ENCODE assay signal across 8 cellular contexts in genomic region chr15:76313175-76313567, GRCh38. TPM values are rescaled to one million over a fixed set of nuclear protein-coding genes. Genes with fewer than 3 reads are reported as not detected.
DNase-seq lines count a peak whose midpoint lies in the region; ATAC-seq and TF ChIP-seq lines count a peak whose summit lies in the region.
"Not testable (repeated sequence)": the region's sequence is repeated elsewhere in the genome, so short reads cannot be mapped to it uniquely, and the experiment has no call there.
"Had no signal": no experiment of that assay in that cellular context is flagged by ENCODE, and none has a peak within 500 bp of the region (broad histone marks: within the 10 kb centered on the region; RNA-seq: fewer than 3 reads in every experiment).

No MANE protein-coding gene starts in this region.

- H3K9me3 ChIP-seq in Caco-2; PC-9 (ENCODE audit: insufficient read depth, low read depth); hepatocyte (ENCODE audit: low read depth): not testable (repeated sequence)

- H3K27ac Mint-ChIP-seq in Caco-2 (ENCODE audit: unreplicated experiment), result peak overlapping the region; percentile 40
- H3K27ac Mint-ChIP-seq in activated CD4-positive, alpha-beta memory T cell treated with anti-CD3 and anti-CD28 coated beads, Interleukin-2, amount 10 ng/mL, durations not matched to agents 7 days and 5 days; stimulated activated effector memory CD8-positive, alpha-beta T cell treated with anti-CD3 and anti-CD28 coated beads, Interleukin-12 subunit alpha, Interleukin-12 subunit beta, amount 100 ng/mL, for 72 hours: not testable (repeated sequence)
- peak overlapping the region; percentile 3 for H3K27ac Mint-ChIP-seq in MCF 10A (ENCODE audit: low read depth, unreplicated experiment)
- peak overlapping the region in 1 of 10 donors; percentile 88 for H3K27ac Mint-ChIP-seq in naive thymus-derived CD8-positive, alpha-beta T cell

- H3K4me3 Mint-ChIP-seq in Caco-2 (ENCODE audit: unreplicated experiment), result peak overlapping the region; percentile 63
- peak overlapping the region; percentile 33 for H3K4me3 Mint-ChIP-seq in activated CD4-positive, alpha-beta memory T cell treated with anti-CD3 and anti-CD28 coated beads, Interleukin-2, amount 10 ng/mL, durations not matched to agents 7 days and 5 days
- not testable (repeated sequence) for H3K4me3 Mint-ChIP-seq in MCF 10A (ENCODE audit: unreplicated experiment)
- peak overlapping the region in 6 of 10 donors; percentile 73 to 93 (median 90) for H3K4me3 Mint-ChIP-seq in naive thymus-derived CD8-positive, alpha-beta T cell
- peak overlapping the region; percentile 77 for H3K4me3 Mint-ChIP-seq in stimulated activated effector memory CD8-positive, alpha-beta T cell treated with anti-CD3 and anti-CD28 coated beads, Interleukin-12 subunit alpha, Interleukin-12 subunit beta, amount 100 ng/mL, for 72 hours

- 88% methylated on average over 4 of the region's 4 CpGs for WGBS in hepatocyte (ENCODE audit: low lambda C conversion rate, missing lambda C conversion rate)

- H3K4me1 ChIP-seq in Caco-2 (peaks cover 40% of the 10 kb centered on the region), PC-9 (replicated peaks; ENCODE audit: insufficient read depth) (peaks cover 55% of the 10 kb centered on the region)
- not testable (repeated sequence) for H3K4me1 ChIP-seq in hepatocyte (ENCODE audit: insufficient read depth)

- POLR2A ChIA-PET in Caco-2 (lab: Charles Lee), result interaction anchor here (1.3 kb wide), 1 partner anchor 32 kb away, joined by 4 read pairs; no protein-coding TSS in a partner anchor
- POLR2A ChIA-PET in PC-9 (lab: Charles Lee; ENCODE audit: unreplicated experiment), result interaction anchor here (0.5 to 0.7 kb wide), 3 partner anchors 32 to 720 kb away, joined by 3 to 4 read pairs (median 3); no protein-coding TSS in a partner anchor
- POLR2A ChIA-PET in activated CD4-positive, alpha-beta memory T cell treated with anti-CD3 and anti-CD28 coated beads, Interleukin-2, amount 10 ng/mL, durations not matched to agents 7 days and 5 days (lab: Charles Lee), result interaction anchor here (1.1 kb wide), 1 partner anchor 10 kb away, joined by 6 read pairs; no protein-coding TSS in a partner anchor
- POLR2A ChIA-PET in MCF 10A (lab: Yijun Ruan, JAX), result interaction anchor here (0.6 to 1.8 kb wide), 4 partner anchors 10 to 618 kb away, joined by 3 to 6 read pairs (median 4); partner anchors contain the start of gene RCN2
- POLR2A ChIA-PET in naive thymus-derived CD8-positive, alpha-beta T cell (lab: Charles Lee), result interaction anchor here (0.6 kb wide), 1 partner anchor 1139 kb away, joined by 3 read pairs; no protein-coding TSS in a partner anchor

- not testable (repeated sequence) for H3K4me3 ChIP-seq in Caco-2 (ENCODE audit: low read depth, low read length); hepatocyte
- peak overlapping the region; percentile 17; the same call in 1 of the 2 replicates for H3K4me3 ChIP-seq in PC-9

- not testable (repeated sequence) for H3K27me3 ChIP-seq in Caco-2 (replicated peaks; ENCODE audit: control insufficient read depth, insufficient read depth, low read length); PC-9 (ENCODE audit: insufficient read depth, low read depth); hepatocyte

- H3K4me2 ChIP-seq in PC-9, result peak overlapping the region; percentile 99
- H3K4me2 ChIP-seq in hepatocyte, result not testable (repeated sequence)

- H3K9me2 ChIP-seq in PC-9 (ENCODE audit: insufficient read depth); hepatocyte (replicated peaks; ENCODE audit: insufficient read depth): not testable (repeated sequence)

- TF ChIP-seq CTCF in Caco-2 (IDR thresholded peaks at IDR 0.05; ENCODE audit: insufficient read depth in 1 of 2, low read depth in 1 of 2, low read length in 1 of 2, severe bottlenecking in 1 of 2, unreplicated experiment in 1 of 2); PC-9 (conservative IDR thresholded peaks at IDR 0.05); MCF 10A (IDR thresholded peaks at IDR 0.05; ENCODE audit: unreplicated experiment); hepatocyte (IDR thresholded peaks at IDR 0.05; ENCODE audit: poor library complexity): not testable (repeated sequence)

- H3K4me1 Mint-ChIP-seq in Caco-2 (ENCODE audit: low read depth, unreplicated experiment) (peaks cover 23% of the 10 kb centered on the region), MCF 10A (ENCODE audit: insufficient read depth, unreplicated experiment) (peaks cover 21% of the 10 kb centered on the region)
- H3K4me1 Mint-ChIP-seq in activated CD4-positive, alpha-beta memory T cell treated with anti-CD3 and anti-CD28 coated beads, Interleukin-2, amount 10 ng/mL, durations not matched to agents 7 days and 5 days, result peaks cover 26% of the 10 kb centered on the region
- H3K4me1 Mint-ChIP-seq in naive thymus-derived CD8-positive, alpha-beta T cell, result peaks cover 13 to 37% (median 33%) of the 10 kb centered on the region in 4 donors
- peaks cover 15% of the 10 kb centered on the region for H3K4me1 Mint-ChIP-seq in stimulated activated effector memory CD8-positive, alpha-beta T cell treated with anti-CD3 and anti-CD28 coated beads, Interleukin-12 subunit alpha, Interleukin-12 subunit beta, amount 100 ng/mL, for 72 hours

- not testable (repeated sequence) for H3K9me3 Mint-ChIP-seq in Caco-2 (ENCODE audit: unreplicated experiment); activated CD4-positive, alpha-beta memory T cell treated with anti-CD3 and anti-CD28 coated beads, Interleukin-2, amount 10 ng/mL, durations not matched to agents 7 days and 5 days; MCF 10A (ENCODE audit: unreplicated experiment); naive thymus-derived CD8-positive, alpha-beta T cell; stimulated activated effector memory CD8-positive, alpha-beta T cell treated with anti-CD3 and anti-CD28 coated beads, Interleukin-12 subunit alpha, Interleukin-12 subunit beta, amount 100 ng/mL, for 72 hours

- CTCF ChIA-PET in Caco-2 (lab: Charles Lee) (interaction anchor here (0.8 to 1.4 kb wide), 2 partner anchors 17 to 23 kb away, joined by 4 to 7 read pairs; partner anchors contain the start of gene ISL2), PC-9 (lab: Charles Lee) (interaction anchor here (0.5 to 0.7 kb wide), 3 partner anchors 16 to 1003 kb away, joined by 3 read pairs; no protein-coding TSS in a partner anchor), MCF 10A (lab: Yijun Ruan, JAX) (interaction anchor here (0.7 to 1.1 kb wide), 3 partner anchors 16 to 61 kb away, joined by 3 to 4 read pairs (median 3); no protein-coding TSS in a partner anchor)
- CTCF ChIA-PET in activated CD4-positive, alpha-beta memory T cell treated with anti-CD3 and anti-CD28 coated beads, Interleukin-2, amount 10 ng/mL, durations not matched to agents 7 days and 5 days (lab: Charles Lee), result interaction anchor here (0.6 kb wide), 1 partner anchor 51 kb away, joined by 4 read pairs; no protein-coding TSS in a partner anchor

- H3K27ac ChIP-seq in PC-9 (peak overlapping the region; percentile 98), hepatocyte (peak overlapping the region; percentile 42)

- not testable (repeated sequence) for H3K36me3 ChIP-seq in Caco-2 (ENCODE audit: control insufficient read depth, insufficient read depth, low read length); PC-9 (ENCODE audit: low read depth); hepatocyte (replicated peaks; ENCODE audit: insufficient read depth, low read depth)

- not testable (repeated sequence) for BruUV-seq in Caco-2 (replicated peaks; lab: Mats Ljungman, UMichigan); PC-9 (replicated peaks; lab: Mats Ljungman, UMichigan); MCF 10A (replicated peaks; lab: Mats Ljungman, UMichigan)

- DNase-seq in Caco-2; PC-9; activated CD4-positive, alpha-beta memory T cell treated with anti-CD3 and anti-CD28 coated beads, Interleukin-2, amount 10 ng/mL, durations not matched to agents 7 days and 5 days; MCF 10A (ENCODE audit: unreplicated experiment); hepatocyte (ENCODE audit: low spot score); naive thymus-derived CD8-positive, alpha-beta T cell; stimulated activated effector memory CD8-positive, alpha-beta T cell treated with anti-CD3 and anti-CD28 coated beads, Interleukin-12 subunit alpha, Interleukin-12 subunit beta, amount 100 ng/mL, for 72 hours (ENCODE audit: low spot score in 2 of 2): not testable (repeated sequence)

- ATAC-seq in naive thymus-derived CD8-positive, alpha-beta T cell; stimulated activated effector memory CD8-positive, alpha-beta T cell treated with anti-CD3 and anti-CD28 coated beads, Interleukin-12 subunit alpha, Interleukin-12 subunit beta, amount 100 ng/mL, for 72 hours: not testable (repeated sequence)

- H3K79me2 ChIP-seq in PC-9 (ENCODE audit: low read depth), result peaks cover 30% of the 10 kb centered on the region
- H3K79me2 ChIP-seq in hepatocyte, result peaks cover 30% of the 10 kb centered on the region

- H3K27me3 Mint-ChIP-seq in Caco-2 (ENCODE audit: insufficient read depth, unreplicated experiment); activated CD4-positive, alpha-beta memory T cell treated with anti-CD3 and anti-CD28 coated beads, Interleukin-2, amount 10 ng/mL, durations not matched to agents 7 days and 5 days; MCF 10A (ENCODE audit: insufficient read depth, unreplicated experiment); naive thymus-derived CD8-positive, alpha-beta T cell: not testable (repeated sequence)

- H2AFZ ChIP-seq in PC-9, hepatocyte: not testable (repeated sequence)

- H3K36me3 Mint-ChIP-seq in Caco-2 (ENCODE audit: insufficient read depth, unreplicated experiment), result peaks cover 22% of the 10 kb centered on the region
- not testable (repeated sequence) for H3K36me3 Mint-ChIP-seq in activated CD4-positive, alpha-beta memory T cell treated with anti-CD3 and anti-CD28 coated beads, Interleukin-2, amount 10 ng/mL, durations not matched to agents 7 days and 5 days (ENCODE audit: low read depth); MCF 10A (ENCODE audit: insufficient read depth, unreplicated experiment); naive thymus-derived CD8-positive, alpha-beta T cell
- H3K36me3 Mint-ChIP-seq in stimulated activated effector memory CD8-positive, alpha-beta T cell treated with anti-CD3 and anti-CD28 coated beads, Interleukin-12 subunit alpha, Interleukin-12 subunit beta, amount 100 ng/mL, for 72 hours, result peaks cover 11% of the 10 kb centered on the region

- intact Hi-C loops in Caco-2 (cut with micrococcal nuclease; ENCODE audit: unreplicated experiment); MCF 10A (cut with micrococcal nuclease): not testable (repeated sequence)
- intact Hi-C loops in PC-9 (cut with micrococcal nuclease; ENCODE audit: unreplicated experiment), result loop anchor here (2.0 to 5.0 kb wide), 2 partner anchors 14 to 34 kb away; no protein-coding TSS in a partner anchor

- H3F3A ChIP-seq in PC-9 (ENCODE audit: insufficient read depth, low read depth), result peaks cover 35% of the 10 kb centered on the region

- not testable (repeated sequence) for H4K20me1 ChIP-seq in PC-9 (ENCODE audit: insufficient read depth)
- peaks cover 14% of the 10 kb centered on the region for H4K20me1 ChIP-seq in hepatocyte (ENCODE audit: insufficient read depth, poor library complexity, severe bottlenecking)

RNA-seq across cellular contexts. Expression of gene ETFA, which starts 1.9 kb away (rescaled TPM):
- total RNA-seq in Caco-2 (2022) (241 and 260 TPM in 2 replicates), PC-9 (2021) (158 and 187 TPM in 2 replicates), MCF 10A (2022) (133 and 164 TPM in 2 replicates), hepatocyte (154 and 175 TPM in 2 replicates)
- 100 to 1,000 TPM; 109 to 112 TPM for total RNA-seq in activated CD4-positive, alpha-beta memory T cell treated with anti-CD3 and anti-CD28 coated beads, Interleukin-2, amount 10 ng/mL, durations not matched to agents 7 days and 5 days
- polyA plus RNA-seq in hepatocyte, result 185 and 193 TPM in 2 replicates
- 10 to 100 TPM; 46.2 to 52.3 TPM for total RNA-seq in naive thymus-derived CD8-positive, alpha-beta T cell
- polyA plus RNA-seq in naive thymus-derived CD8-positive, alpha-beta T cell, result 100 to 1,000 TPM in 2 of 3 donors, 10 to 100 TPM in 1; 99.4 to 118 (median 109) TPM

RNA-seq across cellular contexts. Expression of gene ISL2, which starts 23.4 kb away (rescaled TPM):
- 11.0 TPM in 2 replicates for total RNA-seq in Caco-2 (2022)
- total RNA-seq in PC-9 (2021), result 0.24 and 0.63 TPM in 2 replicates
- total RNA-seq in activated CD4-positive, alpha-beta memory T cell treated with anti-CD3 and anti-CD28 coated beads, Interleukin-2, amount 10 ng/mL, durations not matched to agents 7 days and 5 days, result 1 to 10 TPM; 3.7 TPM
- total RNA-seq in MCF 10A (2022), result not detected in 2 replicates
- total RNA-seq in hepatocyte, result 3.9 and 5.3 TPM in 2 replicates
- polyA plus RNA-seq in hepatocyte, result 3.3 and 4.7 TPM in 2 replicates
- not detected for total RNA-seq in naive thymus-derived CD8-positive, alpha-beta T cell
- polyA plus RNA-seq in naive thymus-derived CD8-positive, alpha-beta T cell, result not detected
- total RNA-seq: H7 had no signal
